In the genomic region with DNA sequence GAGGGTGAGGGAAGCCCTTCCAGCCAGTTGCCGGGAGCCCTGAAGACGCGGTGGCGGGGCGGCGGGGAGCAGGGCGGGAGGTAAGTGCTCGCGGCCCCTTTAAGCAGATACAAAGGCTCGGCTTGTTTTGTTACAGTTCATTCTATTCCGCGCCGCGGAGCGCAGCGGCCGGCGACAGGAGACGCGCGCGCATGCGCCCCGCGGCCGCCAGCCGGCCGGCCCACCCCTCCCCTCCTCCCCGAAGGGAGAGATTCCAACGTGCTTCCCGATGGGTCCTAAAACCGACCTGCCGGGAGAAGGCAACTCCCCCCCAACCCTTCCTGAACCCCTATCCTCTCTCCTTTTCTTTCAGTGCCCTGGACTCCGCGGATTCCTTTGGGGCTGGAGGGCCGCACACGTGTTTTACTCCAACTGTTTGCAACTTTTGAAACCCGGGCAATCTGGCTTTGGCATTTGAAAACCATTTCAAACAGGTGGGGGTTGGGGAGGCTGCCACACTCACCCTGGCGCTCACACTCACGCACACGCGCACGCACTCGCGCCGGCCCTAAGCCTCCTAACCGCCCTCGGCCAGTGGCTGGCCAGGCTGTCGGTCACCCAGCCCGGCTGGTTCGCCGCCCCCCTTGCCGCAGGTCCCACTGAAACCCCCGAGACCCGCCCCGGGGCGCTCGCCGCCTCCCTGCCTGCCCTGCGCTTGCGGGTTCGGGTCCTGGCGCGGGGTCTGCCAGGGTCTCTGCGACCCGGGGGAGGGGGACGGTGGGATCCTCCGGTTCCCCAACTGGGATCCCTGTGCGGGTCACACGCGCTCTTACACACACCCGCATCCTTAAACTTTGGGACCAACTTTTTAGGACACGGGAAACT, we compare ENCODE assay signal across 8 cellular contexts. TPM values are rescaled to one million over a fixed set of nuclear protein-coding genes. Genes with fewer than 3 reads are reported as not detected.
DNase-seq lines count a peak whose midpoint lies in the region; TF ChIP-seq lines count a peak whose summit lies in the region.

MAGI1 (minus strand) TSS at position 193 of the 864 bp plus-strand sequence. CDS start 610 bp downstream, outside the sequence.

- H2AFZ ChIP-seq in MM.1S (ENCODE audit: low read length): peak within 1 kb of the TSS; percentile 98

- peak within 1 kb of the TSS; percentile 95 for H3K4me2 ChIP-seq in MM.1S (ENCODE audit: low read depth, low read length)

- H3K4me3 ChIP-seq in MM.1S (ENCODE audit: low read length) (peak within 1 kb of the TSS; percentile 97), SJSA1 (peak within 1 kb of the TSS; percentile 59), skeletal muscle tissue (ENCODE audit: low read length in 3 of 3) (peak within 1 kb of the TSS; percentile 91 to 95 (median 92))

- H3K9ac ChIP-seq in MM.1S (ENCODE audit: low read length) (peak within 1 kb of the TSS; percentile 84), skeletal muscle tissue (ENCODE audit: low read depth in 1 of 3, low read length in 3 of 3) (peak within 1 kb of the TSS; percentile 86 to 94 (median 92))

- POLR2A ChIA-PET in HEK293T (lab: Yijun Ruan, JAX): no interaction called here

- H3K9me2 ChIP-seq in MM.1S (replicated peaks; ENCODE audit: insufficient read depth, low read length): no peaks in the 10 kb centered on the region

- CTCF ChIA-PET in HEK293T (lab: Yijun Ruan, JAX): no interaction called here

- H3K27ac ChIP-seq in MM.1S (ENCODE audit: low read length) (peak within 1 kb of the TSS; percentile 86), SJSA1 (peak within 1 kb of the TSS; percentile 68), skeletal muscle tissue (ENCODE audit: low read depth, low read length) (peak within 1 kb of the TSS; percentile 87)

- H3F3A ChIP-seq in MM.1S (ENCODE audit: insufficient read depth, low read length): peaks cover 4% of the 10 kb centered on the region

- H4K20me1 ChIP-seq in MM.1S (ENCODE audit: insufficient read depth, low read length): no peaks in the 10 kb centered on the region

- no peaks in the 10 kb centered on the region for H3K9me3 ChIP-seq in MM.1S (replicated peaks; ENCODE audit: insufficient read depth, low read length)
- no peaks in the 10 kb centered on the region for H3K9me3 ChIP-seq in SJSA1 (replicated peaks)
- H3K9me3 ChIP-seq in skeletal muscle tissue (ENCODE audit: control insufficient read depth in 3 of 3, low read length in 3 of 3): no peaks in the 10 kb centered on the region

- H3K4me1 ChIP-seq in MM.1S (ENCODE audit: low read length) (no peaks in the 10 kb centered on the region), SJSA1 (replicated peaks) (peaks cover 43% of the 10 kb centered on the region), skeletal muscle tissue (ENCODE audit: control insufficient read depth in 3 of 3, insufficient read depth in 3 of 3, low read length in 3 of 3) (peaks cover 20 to 24% (median 21%) of the 10 kb centered on the region in 3 donors)

- no peaks in the 10 kb centered on the region for H3K36me3 ChIP-seq in MM.1S (replicated peaks; ENCODE audit: insufficient read depth, low read length)
- no peaks in the 10 kb centered on the region for H3K36me3 ChIP-seq in SJSA1
- no peaks in the 10 kb centered on the region for H3K36me3 ChIP-seq in skeletal muscle tissue (ENCODE audit: control insufficient read depth in 3 of 3, insufficient read depth in 3 of 3, low read length in 3 of 3)

- DNase-seq in SIG-M5 treated with dmso at 0.1 percent for 504 hours (lab: John Stamatoyannopoulos, UW; ENCODE audit: unreplicated experiment): peak; percentile 62
- no peak for DNase-seq in SIG-M5 (lab: John Stamatoyannopoulos, UW)
- DNase-seq in HEK293T (ENCODE audit: extremely low spot score): peak; percentile 93
- peak; percentile 92 for DNase-seq in MM.1S
- peak; percentile 92 to 95 for DNase-seq in SJSA1 (ENCODE audit: low read depth in 1 of 2, low spot score in 2 of 2)
- DNase-seq in cerebellar cortex (ENCODE audit: low spot score): peak; percentile 95
- peak; percentile 88 for DNase-seq in inferior parietal cortex (ENCODE audit: extremely low spot score)

- no peak for TF ChIP-seq CTCF in MM.1S (IDR thresholded peaks at IDR 0.05; ENCODE audit: low read length)

- H3K27me3 ChIP-seq in MM.1S (replicated peaks; ENCODE audit: insufficient read depth, low read length): no peaks in the 10 kb centered on the region
- H3K27me3 ChIP-seq in SJSA1 (replicated peaks): no peaks in the 10 kb centered on the region
- H3K27me3 ChIP-seq in skeletal muscle tissue (ENCODE audit: control insufficient read depth in 3 of 3, insufficient read depth in 3 of 3, low read length in 3 of 3): no peaks in the 10 kb centered on the region

- H3K79me2 ChIP-seq in MM.1S (ENCODE audit: low read length): peaks cover 14% of the 10 kb centered on the region

TF ChIP-seq in HEK293T, 16 proteins besides CTCF, POLR2A, EP300 and RAD21:
- TF ChIP-seq L3MBTL2 (conservative IDR thresholded peaks at IDR 0.05): peak; percentile 57
- peak; percentile 87 for TF ChIP-seq FOXM1 (IDR thresholded peaks at IDR 0.05; ENCODE audit: borderline replicate concordance)
- TF ChIP-seq PKNOX1 (IDR thresholded peaks at IDR 0.05): peak; percentile 98
- TF ChIP-seq CTBP1 (IDR thresholded peaks at IDR 0.05; ENCODE audit: borderline replicate concordance): 0 out of 2 replicates have a peak, but pooled peaks have one; percentile 46
- TF ChIP-seq HDGF (IDR thresholded peaks at IDR 0.05; ENCODE audit: borderline replicate concordance): no peak
- no peak for TF ChIP-seq FOXA1 (IDR thresholded peaks at IDR 0.05)
- TF ChIP-seq ZNF384 (IDR thresholded peaks at IDR 0.05): no peak
- TF ChIP-seq ARNT (IDR thresholded peaks at IDR 0.05): no peak
- no peak for TF ChIP-seq SUZ12 (IDR thresholded peaks at IDR 0.05)
- TF ChIP-seq ELF4 (IDR thresholded peaks at IDR 0.05): no peak
TF ChIP-seq in HEK293T: peak in this region for 4.

RNA-seq across cellular contexts. Expression of gene MAGI1, which starts in this region (rescaled TPM):
- 4.6 and 4.9 TPM in 2 replicates for total RNA-seq in SJSA1 (2014; rRNA removed; shearing (Covaris generic))
- total RNA-seq in skeletal muscle tissue: 23.5 TPM
